38 cellular contexts compared by ENCODE assay signal in the genomic region with DNA sequence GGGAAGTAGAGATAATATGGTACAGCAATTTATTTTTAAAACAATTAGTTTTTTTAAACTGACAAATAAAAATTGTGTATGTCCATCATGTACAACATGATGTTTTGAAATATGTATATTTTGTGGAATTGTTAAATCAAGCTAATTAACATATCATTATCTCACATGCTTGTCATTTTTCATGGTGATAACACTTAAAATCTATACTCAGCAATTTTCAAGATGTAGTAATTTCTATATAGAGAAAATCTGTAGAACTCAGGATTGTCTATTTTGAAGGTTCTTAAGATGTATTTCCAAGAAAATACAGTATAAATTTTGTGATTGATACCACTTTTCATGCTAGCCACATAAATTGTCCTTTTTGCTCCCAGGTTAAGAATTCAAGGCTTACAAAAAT.
"Had no signal": no experiment of that assay in that cellular context is flagged by ENCODE, and none has a peak within 500 bp of the region (broad histone marks: within the 10 kb centered on the region; RNA-seq: fewer than 3 reads in every experiment).

No MANE protein-coding gene starts in this region.

- H3K4me1 ChIP-seq: ascending aorta, breast epithelium had no signal

- H3K27ac ChIP-seq: adrenal gland, ascending aorta, breast epithelium, cardiac muscle cell, esophagus muscularis mucosa, foreskin keratinocyte, gastroesophageal sphincter, heart right ventricle, WERI-Rb-1 had no signal

- H3K36me3 ChIP-seq: adrenal gland, ascending aorta, breast epithelium, cardiac muscle cell, gastroesophageal sphincter, WERI-Rb-1 had no signal

- ATAC-seq: activated CD4-positive, CD25-positive, alpha-beta regulatory T cell treated with anti-CD3 and anti-CD28 coated beads, Interleukin-2, amount 50 U/mL, for 24 hours; activated CD8-positive, alpha-beta T cell treated with anti-CD3 and anti-CD28 coated beads for 36 hours; activated naive CD8-positive, alpha-beta T cell treated with anti-CD3 and anti-CD28 coated beads, Interleukin-2, amount 50 U/mL, for 24 hours; effector memory CD8-positive, alpha-beta T cell; foreskin keratinocyte; gastroesophageal sphincter; heart right ventricle; T-helper 17 cell had no signal

- H3K27me3 Mint-ChIP-seq: activated B cell treated with CpG ODN at 0.5 μM for 24 hours; activated CD8-positive, alpha-beta T cell treated with anti-CD3 and anti-CD28 coated beads for 36 hours; activated naive CD4-positive, alpha-beta T cell treated with anti-CD3 and anti-CD28 coated beads, Interleukin-2, amount 50 U/mL, for 24 hours; activated naive CD8-positive, alpha-beta T cell treated with anti-CD3 and anti-CD28 coated beads for 36 hours; activated naive CD8-positive, alpha-beta T cell treated with anti-CD3 and anti-CD28 coated beads, Interleukin-2, amount 50 U/mL, for 24 hours; brain; effector memory CD8-positive, alpha-beta T cell; T-helper 17 cell had no signal

- H3K9me3 Mint-ChIP-seq: activated B cell treated with CpG ODN at 0.5 μM for 24 hours; activated CD8-positive, alpha-beta T cell treated with anti-CD3 and anti-CD28 coated beads for 36 hours; activated naive CD4-positive, alpha-beta T cell treated with anti-CD3 and anti-CD28 coated beads for 36 hours; activated naive CD4-positive, alpha-beta T cell treated with anti-CD3 and anti-CD28 coated beads, Interleukin-2, amount 50 U/mL, for 24 hours; activated naive CD8-positive, alpha-beta T cell treated with anti-CD3 and anti-CD28 coated beads for 36 hours; activated naive CD8-positive, alpha-beta T cell treated with anti-CD3 and anti-CD28 coated beads, Interleukin-2, amount 50 U/mL, for 24 hours; activated T-helper 1 cell treated with anti-CD3 and anti-CD28 coated beads, Interleukin-12 subunit alpha, Interleukin-12 subunit beta, Interleukin-2, Interleukin-4 antibody, amounts not matched to agents 30 ng/mL and 10 ng/mL and 1 ng/mL, durations not matched to agents 14 hours and 24 hours and 36 hours; activated T-helper 2 cell treated with anti-CD3 and anti-CD28 coated beads, Interferon-gamma antibody, Interleukin-2, Interleukin-4, amounts not matched to agents 10 μg/mL and 5 μg/mL and 100 μg/mL, durations not matched to agents 14 hours and 24 hours and 36 hours; effector memory CD8-positive, alpha-beta T cell; T-helper 2 cell treated with Interferon-gamma antibody and Interleukin-4, amounts not matched to agents 5 μg/mL and 100 μg/mL, for 36 hours had no signal

- H3K4me3 Mint-ChIP-seq: activated B cell treated with CpG ODN at 0.5 μM for 24 hours; activated CD8-positive, alpha-beta T cell treated with anti-CD3 and anti-CD28 coated beads for 36 hours; activated naive CD4-positive, alpha-beta T cell treated with anti-CD3 and anti-CD28 coated beads for 36 hours; activated naive CD4-positive, alpha-beta T cell treated with anti-CD3 and anti-CD28 coated beads, Interleukin-2, amount 50 U/mL, for 24 hours; activated naive CD8-positive, alpha-beta T cell treated with anti-CD3 and anti-CD28 coated beads for 36 hours; activated naive CD8-positive, alpha-beta T cell treated with anti-CD3 and anti-CD28 coated beads, Interleukin-2, amount 50 U/mL, for 24 hours; activated T-helper 1 cell treated with anti-CD3 and anti-CD28 coated beads, Interleukin-12 subunit alpha, Interleukin-12 subunit beta, Interleukin-2, Interleukin-4 antibody, amounts not matched to agents 30 ng/mL and 10 ng/mL and 1 ng/mL, durations not matched to agents 14 hours and 24 hours and 36 hours; brain; effector memory CD8-positive, alpha-beta T cell; T-helper 17 cell; T-helper 2 cell treated with Interferon-gamma antibody and Interleukin-4, amounts not matched to agents 5 μg/mL and 100 μg/mL, for 36 hours had no signal

- H3K27ac Mint-ChIP-seq: activated B cell treated with CpG ODN at 0.5 μM for 24 hours; activated CD8-positive, alpha-beta T cell treated with anti-CD3 and anti-CD28 coated beads for 36 hours; activated naive CD4-positive, alpha-beta T cell treated with anti-CD3 and anti-CD28 coated beads for 36 hours; activated naive CD4-positive, alpha-beta T cell treated with anti-CD3 and anti-CD28 coated beads, Interleukin-2, amount 50 U/mL, for 24 hours; activated naive CD8-positive, alpha-beta T cell treated with anti-CD3 and anti-CD28 coated beads for 36 hours; activated naive CD8-positive, alpha-beta T cell treated with anti-CD3 and anti-CD28 coated beads, Interleukin-2, amount 50 U/mL, for 24 hours; activated T-helper 1 cell treated with anti-CD3 and anti-CD28 coated beads, Interleukin-12 subunit alpha, Interleukin-12 subunit beta, Interleukin-2, Interleukin-4 antibody, amounts not matched to agents 30 ng/mL and 10 ng/mL and 1 ng/mL, durations not matched to agents 14 hours and 24 hours and 36 hours; activated T-helper 2 cell treated with anti-CD3 and anti-CD28 coated beads, Interferon-gamma antibody, Interleukin-2, Interleukin-4, amounts not matched to agents 10 μg/mL and 5 μg/mL and 100 μg/mL, durations not matched to agents 14 hours and 24 hours and 36 hours; brain; effector memory CD8-positive, alpha-beta T cell; T-helper 17 cell; T-helper 2 cell treated with Interferon-gamma antibody and Interleukin-4, amounts not matched to agents 5 μg/mL and 100 μg/mL, for 36 hours had no signal

- H3K4me1 Mint-ChIP-seq: activated naive CD4-positive, alpha-beta T cell treated with anti-CD3 and anti-CD28 coated beads, Interleukin-2, amount 50 U/mL, for 24 hours; activated naive CD8-positive, alpha-beta T cell treated with anti-CD3 and anti-CD28 coated beads, Interleukin-2, amount 50 U/mL, for 24 hours had no signal

- DNase-seq: activated B cell treated with CpG ODN at 0.5 μM for 24 hours; activated CD4-positive, alpha-beta T cell treated with anti-CD3 and anti-CD28 coated beads for 48 hours; activated CD4-positive, alpha-beta T cell treated with anti-CD3 and anti-CD28 coated beads, Interleukin-2, amount 50 U/mL, for 1 hour; activated CD4-positive, alpha-beta T cell treated with anti-CD3 and anti-CD28 coated beads, Interleukin-2, amount 50 U/mL, for 48 hours; activated CD8-positive, alpha-beta memory T cell treated with anti-CD3 and anti-CD28 coated beads for 24 hours; activated CD8-positive, alpha-beta memory T cell treated with anti-CD3 and anti-CD28 coated beads, Interleukin-2, amount 50 U/mL, for 4 hours; activated CD8-positive, alpha-beta T cell treated with anti-CD3 and anti-CD28 coated beads for 36 hours; activated effector memory CD4-positive, alpha-beta T cell treated with anti-CD3 and anti-CD28 coated beads, Interleukin-2, amount 50 U/mL, for 16 hours; activated naive CD4-positive, alpha-beta T cell treated with anti-CD3 and anti-CD28 coated beads for 36 hours; activated naive CD8-positive, alpha-beta T cell treated with anti-CD3 and anti-CD28 coated beads for 36 hours; activated naive CD8-positive, alpha-beta T cell treated with anti-CD3 and anti-CD28 coated beads, Interleukin-2, amount 50 U/mL, for 24 hours; activated T-cell treated with anti-CD3 and anti-CD28 coated beads, Interleukin-2, amount 50 U/mL, for 1 hour; activated T-cell treated with anti-CD3 and anti-CD28 coated beads, Interleukin-2, amount 50 U/mL, for 48 hours; adrenal gland; central memory CD4-positive, alpha-beta T cell; cerebellar nuclear complex; cortex of kidney; dermis blood vessel endothelial cell; effector CD4-positive, alpha-beta T cell; effector memory CD8-positive, alpha-beta T cell; erythroblast; foreskin keratinocyte; heart right ventricle; T-helper 1 cell; T-helper 17 cell; T1000; WERI-Rb-1 had no signal

- H3K4me3 ChIP-seq: adrenal gland, ascending aorta, breast epithelium, cardiac muscle cell, esophagus muscularis mucosa, gastroesophageal sphincter, heart right ventricle had no signal

- H3K27me3 ChIP-seq: adrenal gland, ascending aorta, breast epithelium, cardiac muscle cell, esophagus muscularis mucosa, foreskin keratinocyte, gastroesophageal sphincter, heart right ventricle had no signal

- H3K9me3 ChIP-seq: adrenal gland, ascending aorta, breast epithelium, esophagus muscularis mucosa, gastroesophageal sphincter, heart right ventricle had no signal
